Comparison of ENCODE assay signal across 7 cellular contexts in genomic region chr13:105874808-105875207, GRCh38.
"Had no signal": no experiment of that assay in that cellular context is flagged by ENCODE, and none has a peak within 500 bp of the region (broad histone marks: within the 10 kb centered on the region; RNA-seq: fewer than 3 reads in every experiment).

No MANE protein-coding gene starts in this region.

- FAIRE-seq: HTR-8/SVneo, K562 had no signal

- H2AFZ ChIP-seq: GM23248 had no signal

- H3K9ac ChIP-seq: GM23248 had no signal

- DNase-seq: GM23248, GOT3, H9, HCEC 1CT, IMR-90 had no signal

- H3K27ac ChIP-seq: GM23248 had no signal

- H3K4me3 ChIP-seq: GM23248, K562 had no signal
